1 cellular context compared by ENCODE assay signal in the genomic region with DNA sequence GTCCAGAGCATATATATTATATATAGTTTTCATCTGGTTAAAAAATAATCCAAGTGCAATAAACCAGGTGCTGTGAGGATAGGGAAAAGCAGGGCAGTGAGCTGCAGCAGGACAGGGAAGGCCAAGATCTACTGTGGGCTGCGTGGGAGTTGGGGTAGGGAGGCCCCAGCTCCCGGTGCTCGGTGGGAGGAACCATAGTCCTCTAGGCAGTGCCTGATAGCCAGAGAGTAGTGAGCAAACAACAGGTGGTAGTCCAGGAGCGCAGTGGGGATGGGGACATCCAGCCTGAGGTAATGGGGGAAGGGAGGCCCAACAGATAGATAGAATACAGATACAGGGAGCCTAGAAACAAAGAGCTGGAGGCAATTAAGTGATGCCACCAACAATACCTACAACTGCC.
TF ChIP-seq lines count a peak whose summit lies in the region.

No MANE protein-coding gene starts in this region.

TF ChIP-seq in GM23338, 12 proteins besides CTCF, POLR2A, EP300 and RAD21 (continued from another document):
- no peak for TF ChIP-seq ZNF331 (CRISPR knock-in tag; IDR thresholded peaks at IDR 0.05; ENCODE audit: low read depth)
TF ChIP-seq in GM23338: peak in this region for 0.
